Comparison of ENCODE assay signal across 17 cellular contexts in the genomic region with DNA sequence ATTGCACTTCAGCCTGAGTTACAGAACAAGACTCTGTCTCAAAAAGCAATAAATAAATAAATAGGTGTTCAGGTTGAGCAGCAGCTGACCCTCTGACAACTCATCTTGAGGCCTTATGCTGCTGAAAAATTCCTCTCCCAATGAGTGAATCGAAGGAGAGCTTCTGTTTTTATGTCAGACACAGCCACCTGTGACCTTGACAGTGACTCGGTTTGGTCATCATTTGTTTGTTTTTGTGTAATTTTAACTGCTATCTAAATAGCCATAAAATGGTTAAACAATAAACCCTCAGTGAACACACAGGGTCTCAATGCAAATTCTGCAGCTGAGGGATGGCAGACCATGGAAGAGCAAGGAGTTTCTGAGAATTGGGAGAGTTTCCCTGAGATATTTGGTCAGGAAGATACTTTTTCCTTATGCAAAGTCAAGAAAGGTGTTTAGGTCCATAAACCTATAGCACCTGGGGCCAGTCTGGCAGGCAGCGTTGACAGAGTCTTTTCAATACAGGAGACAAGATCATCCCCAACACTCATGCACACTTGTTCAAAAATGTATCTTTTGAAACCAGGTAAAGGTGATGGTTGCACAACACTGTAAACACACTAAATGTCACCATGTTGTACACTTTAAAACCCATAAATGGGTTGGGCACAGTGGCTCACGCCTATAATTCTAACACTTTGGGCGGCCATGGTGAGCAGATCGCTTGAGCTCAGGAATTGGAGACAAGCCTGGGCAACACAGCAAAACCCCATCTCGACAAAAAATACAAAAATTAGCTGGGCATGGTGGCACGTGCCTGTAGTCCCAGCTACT. TPM values are rescaled to one million over a fixed set of nuclear protein-coding genes. Genes with fewer than 3 reads are reported as not detected.
A peak's percentile ranks its signal among the peaks of the same experiment; 100 is the strongest.
DNase-seq lines count a peak whose midpoint lies in the region; ATAC-seq, FAIRE-seq and TF ChIP-seq lines count a peak whose summit lies in the region.
"Had no signal": no experiment of that assay in that cellular context is flagged by ENCODE, and none has a peak within 500 bp of the region (broad histone marks: within the 10 kb centered on the region; RNA-seq: fewer than 3 reads in every experiment).

No MANE protein-coding gene starts in this region.

- H3K4me3 ChIP-seq in left ventricle myocardium inferior (no peak overlapping the region), heart right ventricle (no peak overlapping the region), transverse colon (no peak overlapping the region)
- H3K4me3 ChIP-seq: BLaER1 treated with 17β-estradiol and CSF1 and Interleukin-3, amounts not matched to agents 10 nM and 100 nM had no signal

- in situ Hi-C loops in transverse colon (cut with MboI; ENCODE audit: low pct_ligation_motif_present in 1 of 4, low pct_unique_long_range_greater_than_20kb in 1 of 4, low sequenced_read_pairs in 3 of 4) = no loop called here

- intact Hi-C loops in left ventricle myocardium inferior (cut with micrococcal nuclease) (no loop called here), heart right ventricle (cut with DNase I) (no loop called here), transverse colon (cut with DNase I; ENCODE audit: low total_unique reads) (no loop called here)

- H3K27ac ChIP-seq in left ventricle myocardium inferior (replicated peaks) (peak overlapping the region; percentile 53), heart right ventricle (peak overlapping the region in 2 of 10 donors; percentile 15 to 34), transverse colon (peak overlapping the region; percentile 67 to 72 (median 70))
- H3K27ac ChIP-seq: BLaER1 treated with 17β-estradiol and CSF1 and Interleukin-3, amounts not matched to agents 10 nM and 100 nM had no signal

- 88 to 93% methylated on average over 8 of the region's 8 CpGs for WGBS in heart right ventricle, 2 donors
- WGBS in transverse colon (ENCODE audit: low coverage in 1 of 2), 2 donors = 42 to 52% methylated on average over 4 to 8 of the region's 8 CpGs

- no peak for DNase-seq in left ventricle myocardium inferior
- DNase-seq in heart right ventricle = no peak
- DNase-seq in NCI-H526 treated with DMSO at 0.1 percent for 48 hours (lab: John Stamatoyannopoulos, UW) = peak; percentile 91
- DNase-seq in islet precursor cell = peak; percentile 22
- DNase-seq in transverse colon = peak; percentile 35
- no peak for DNase-seq in urothelium cell line (ENCODE audit: low spot score)
- DNase-seq in GM19239 (ENCODE audit: insufficient read length, low spot score) = no peak
- no peak for DNase-seq in GM12891 (ENCODE audit: insufficient read length, low spot score)
- DNase-seq: DMS79, Kasumi-1, NCI-H1105, NCI-H2029, NCI-H510A treated with DMSO at 0.1 percent for 48 hours, SW 1271 had no signal

- ATAC-seq in heart right ventricle = no peak

- TF ChIP-seq POLR2A in transverse colon (IDR thresholded peaks at IDR 0.05) (no peak), GM12891 (IDR thresholded peaks at IDR 0.05; ENCODE audit: low read depth, low read length) (no peak)

- H3K36me3 ChIP-seq in left ventricle myocardium inferior = no peaks in the 10 kb centered on the region
- H3K36me3 ChIP-seq in heart right ventricle = no peaks in the 10 kb centered on the region
- H3K36me3 ChIP-seq in transverse colon = no peaks in the 10 kb centered on the region
- H3K36me3 ChIP-seq: BLaER1 treated with 17β-estradiol and CSF1 and Interleukin-3, amounts not matched to agents 10 nM and 100 nM had no signal

- TF ChIP-seq CTCF in left ventricle myocardium inferior (IDR thresholded peaks at IDR 0.05; ENCODE audit: borderline replicate concordance) = no peak
- no peak for TF ChIP-seq CTCF in heart right ventricle (IDR thresholded peaks at IDR 0.05)
- TF ChIP-seq CTCF in transverse colon (IDR thresholded peaks at IDR 0.05) = no peak

- FAIRE-seq in urothelium cell line (lab: Jason Lieb, UNC) = no peak
- FAIRE-seq in GM19239 (lab: Jason Lieb, UNC) = no peak
- FAIRE-seq in GM12891 (lab: Jason Lieb, UNC) = no peak
- FAIRE-seq: A204.1, H54 had no signal

- peaks cover 17% of the 10 kb centered on the region for H3K4me1 ChIP-seq in left ventricle myocardium inferior
- H3K4me1 ChIP-seq in heart right ventricle = peaks cover 0 to 20% (median 0%) of the 10 kb centered on the region in 9 donors
- H3K4me1 ChIP-seq in transverse colon = peaks cover 0 to 14% (median 1%) of the 10 kb centered on the region in 4 donors

- H3K9me3 ChIP-seq in left ventricle myocardium inferior (replicated peaks) (no peaks in the 10 kb centered on the region), heart right ventricle (no peaks in the 10 kb centered on the region), transverse colon (no peaks in the 10 kb centered on the region)
- H3K9me3 ChIP-seq: BLaER1 treated with 17β-estradiol and CSF1 and Interleukin-3, amounts not matched to agents 10 nM and 100 nM had no signal

- TF ChIP-seq EP300 in transverse colon (IDR thresholded peaks at IDR 0.05; ENCODE audit: low read depth) = no peak

- no peaks in the 10 kb centered on the region for H3K27me3 ChIP-seq in left ventricle myocardium inferior (ENCODE audit: low read depth)
- H3K27me3 ChIP-seq in heart right ventricle = no peaks in the 10 kb centered on the region
- no peaks in the 10 kb centered on the region for H3K27me3 ChIP-seq in transverse colon
- H3K27me3 ChIP-seq: BLaER1 treated with 17β-estradiol and CSF1 and Interleukin-3, amounts not matched to agents 10 nM and 100 nM had no signal

TF ChIP-seq in GM12891, 5 proteins besides CTCF, POLR2A, EP300 and RAD21:
- TF ChIP-seq SPI1 (IDR thresholded peaks at IDR 0.05; ENCODE audit: low read depth, low read length) = no peak
TF ChIP-seq in GM12891: peak in this region for 0.

RNA-seq across cellular contexts. Expression of a gene that starts 16.6 kb away (rescaled TPM):
- total RNA-seq in left ventricle myocardium inferior = 175 TPM
- 100 to 1,000 TPM in 9 of 10 donors, 10 to 100 TPM in 1; 83.9 to 280 (median 159) TPM for total RNA-seq in heart right ventricle
- 10 to 100 TPM in 1 of 2 donors, 1 to 10 TPM in 1; 9.3 to 36.6 TPM for polyA plus RNA-seq in heart right ventricle
- 10 to 100 TPM in 1 of 4 donors, 1 to 10 TPM in 3; 2.4 to 15.6 (median 6.5) TPM for total RNA-seq in transverse colon
- polyA plus RNA-seq in GM12891 (2012; ENCODE audit: low read depth, missing spikeins) = 2.4 TPM

RNA-seq across cellular contexts. Expression of a gene that starts 30.0 kb away (rescaled TPM):
- total RNA-seq in left ventricle myocardium inferior (15.7 TPM), heart right ventricle (10 to 100 TPM; 12.3 to 18.0 (median 15.8) TPM), transverse colon (100 to 1,000 TPM in 1 of 4 donors, 10 to 100 TPM in 3; 38.2 to 103 (median 58.5) TPM)
- polyA plus RNA-seq in heart right ventricle = 10 to 100 TPM in 1 of 2 donors, 1 to 10 TPM in 1; 9.9 to 14.6 TPM
- 30.8 TPM for polyA plus RNA-seq in GM12891 (2012; ENCODE audit: low read depth, missing spikeins)

Comparison
In these comparisons a context has a peak if more than half of its experiments do, and no peak if none do; other contexts are left out.
1. DNase-seq: peak in NCI-H526 treated with DMSO at 0.1 percent for 48 hours (single experiment), islet precursor cell (single experiment) and transverse colon (single experiment); none in left ventricle myocardium inferior (single experiment), heart right ventricle (0 of 2), urothelium cell line (single experiment), GM19239 (single experiment) and GM12891 (single experiment).
2. RNA of a gene that starts 16.6 kb away (total RNA-seq): 175 TPM in left ventricle myocardium inferior (single experiment) and 83.9 to 280 TPM in heart right ventricle; 2.4 to 15.6 TPM in transverse colon; every median in the first group is over 4 times any median in the second.